ENCODE assay signal across 19 cellular contexts in genomic region chr16:13012591-13012990, GRCh38.
DNase-seq lines count a peak whose midpoint lies in the region; ATAC-seq and TF ChIP-seq lines count a peak whose summit lies in the region.
"Had no signal": no experiment of that assay in that cellular context is flagged by ENCODE, and none has a peak within 500 bp of the region (broad histone marks: within the 10 kb centered on the region; RNA-seq: fewer than 3 reads in every experiment).

No MANE protein-coding gene starts in this region.

- H3K9me3 ChIP-seq in endodermal cell (ENCODE audit: control insufficient read depth, low read length): no peaks in the 10 kb centered on the region
- no peaks in the 10 kb centered on the region for H3K9me3 ChIP-seq in thyroid gland
- H3K9me3 ChIP-seq: BE2C, SJCRH30 had no signal

- intact Hi-C loops in thyroid gland (cut with DNase I): no loop called here

- no peaks in the 10 kb centered on the region for H3K36me3 ChIP-seq in endodermal cell (ENCODE audit: control insufficient read depth, insufficient read depth, low read length)
- H3K36me3 ChIP-seq in thyroid gland: no peaks in the 10 kb centered on the region
- H3K36me3 ChIP-seq: BE2C, SJCRH30 had no signal

- H3K4me3 Mint-ChIP-seq in endodermal cell: no peak overlapping the region
- no peak overlapping the region for H3K4me3 Mint-ChIP-seq in nephron progenitor cell
- H3K4me3 Mint-ChIP-seq: CD4-positive, alpha-beta T cell had no signal

- TF ChIP-seq POLR2A in thyroid gland (IDR thresholded peaks at IDR 0.05): no peak

- no peak overlapping the region for H3K27ac Mint-ChIP-seq in endodermal cell
- no peak overlapping the region for H3K27ac Mint-ChIP-seq in nephron progenitor cell
- H3K27ac Mint-ChIP-seq: CD4-positive, alpha-beta T cell had no signal

- WGBS in endodermal cell (ENCODE audit: insufficient coverage in 1 of 2, insufficient read length in 1 of 2), 2 experiments: 30 to 76% methylated on average over 2 to 4 of the region's 4 CpGs
- WGBS in thyroid gland, 2 donors: 32 to 34% methylated on average over 4 of the region's 4 CpGs

- H3K36me3 Mint-ChIP-seq in endodermal cell (ENCODE audit: low read depth) (no peaks in the 10 kb centered on the region), nephron progenitor cell (ENCODE audit: low read depth) (no peaks in the 10 kb centered on the region)

- H3K27me3 Mint-ChIP-seq in endodermal cell (ENCODE audit: insufficient read depth) (no peaks in the 10 kb centered on the region), nephron progenitor cell (ENCODE audit: low read depth, poor library complexity) (peaks cover 6% of the 10 kb centered on the region)
- H3K27me3 Mint-ChIP-seq: CD4-positive, alpha-beta T cell had no signal

- H3K9me3 Mint-ChIP-seq in endodermal cell (no peaks in the 10 kb centered on the region), nephron progenitor cell (no peaks in the 10 kb centered on the region)
- H3K9me3 Mint-ChIP-seq: CD4-positive, alpha-beta T cell had no signal

- H3K4me1 ChIP-seq in endodermal cell (ENCODE audit: control insufficient read depth, insufficient read depth, low read length) (no peaks in the 10 kb centered on the region), thyroid gland (no peaks in the 10 kb centered on the region)
- H3K4me1 ChIP-seq: BE2C, SJCRH30 had no signal

- H3K4me1 Mint-ChIP-seq in endodermal cell: peaks cover 33% of the 10 kb centered on the region
- H3K4me1 Mint-ChIP-seq in nephron progenitor cell: peaks cover 32% of the 10 kb centered on the region

- H3K9ac ChIP-seq in endodermal cell (ENCODE audit: extremely low read depth, low read length, poor library complexity, severe bottlenecking): no peak overlapping the region

- H3K4me3 ChIP-seq in endodermal cell (ENCODE audit: low read length) (no peak overlapping the region), thyroid gland (replicated peaks in 1 of 3) (no peak overlapping the region)
- H3K4me3 ChIP-seq: SJCRH30 had no signal

- DNase-seq in NCI-H1417 (lab: John Stamatoyannopoulos, UW): peak in 2 of 3 experiments; percentile 10 to 13
- no peak for DNase-seq in NCI-H1417 treated with DMSO at 0.1 percent for 48 hours (lab: John Stamatoyannopoulos, UW)
- DNase-seq in NCI-H82 (lab: John Stamatoyannopoulos, UW): peak; percentile 90
- peak; percentile 65 for DNase-seq in endodermal cell
- peak; percentile 3 for DNase-seq in nephron progenitor cell
- DNase-seq in NCI-H2081 (lab: John Stamatoyannopoulos, UW): no peak
- DNase-seq in thyroid gland: no peak
- DNase-seq: BE2C; Calu3; CD4-positive, alpha-beta T cell; MV-4-11; NCI-H1436 treated with DMSO at 0.1 percent for 48 hours; NCI-H2081 treated with DMSO at 0.1 percent for 48 hours; NCI-H226; NCI-H524 treated with DMSO at 0.1 percent for 48 hours; PC-3; SJCRH30 had no signal

- no peak for ATAC-seq in HG02610 (IDR thresholded peaks at IDR 0.05; ENCODE audit: unreplicated experiment)
- ATAC-seq: PC-3 had no signal

- H3K27ac ChIP-seq in endodermal cell (ENCODE audit: low read depth, low read length): no peak overlapping the region
- H3K27ac ChIP-seq in thyroid gland: no peak overlapping the region
- H3K27ac ChIP-seq: 22Rv1, SJCRH30 had no signal

- H3K27me3 ChIP-seq in endodermal cell (ENCODE audit: control insufficient read depth, insufficient read depth, low read length, poor library complexity, severe bottlenecking) (no peaks in the 10 kb centered on the region), thyroid gland (no peaks in the 10 kb centered on the region)
- H3K27me3 ChIP-seq: BE2C, SJCRH30 had no signal

- TF ChIP-seq CTCF in endodermal cell (conservative IDR thresholded peaks at IDR 0.05) (no peak), nephron progenitor cell (IDR thresholded peaks at IDR 0.05) (no peak), thyroid gland (IDR thresholded peaks at IDR 0.05) (no peak)

Comparison
In these comparisons a context has a peak if more than half of its experiments do, and no peak if none do; other contexts are left out.
1. DNase-seq: peak in NCI-H1417 (2 of 3), NCI-H82 (single experiment), endodermal cell (single experiment) and nephron progenitor cell (single experiment); none in NCI-H1417 treated with DMSO at 0.1 percent for 48 hours (single experiment), NCI-H2081 (0 of 2) and thyroid gland (0 of 2).